8 cellular contexts compared by ENCODE assay signal in genomic region chr10:21526952-21527633, GRCh38. TPM values are rescaled to one million over a fixed set of nuclear protein-coding genes. Genes with fewer than 3 reads are reported as not detected.
DNase-seq lines count a peak whose midpoint lies in the region; ATAC-seq and TF ChIP-seq lines count a peak whose summit lies in the region.

No MANE protein-coding gene starts in this region.

- TF ChIP-seq POLR2A in GM19099 (IDR thresholded peaks at IDR 0.05; ENCODE audit: extremely low read depth, insufficient read length, low read depth) = peak; percentile 52

- H3K27ac ChIP-seq in neural cell (ENCODE audit: low read length) (peak overlapping the region; percentile 67), upper lobe of right lung (peak overlapping the region; percentile 98)

- no peaks in the 10 kb centered on the region for H3K9me3 ChIP-seq in NT2/D1 (ENCODE audit: insufficient read depth, low read length)
- H3K9me3 ChIP-seq in neural cell (ENCODE audit: low read length) = no peaks in the 10 kb centered on the region
- no peaks in the 10 kb centered on the region for H3K9me3 ChIP-seq in upper lobe of right lung

- H3K4me2 ChIP-seq in neural cell (ENCODE audit: low read length) = peak overlapping the region; percentile 96

- H3K36me3 ChIP-seq in NT2/D1 (ENCODE audit: insufficient read depth, insufficient read length, low read length) = no peaks in the 10 kb centered on the region
- H3K36me3 ChIP-seq in neural cell (ENCODE audit: insufficient read depth, low read length) = no peaks in the 10 kb centered on the region
- H3K36me3 ChIP-seq in upper lobe of right lung = no peaks in the 10 kb centered on the region

- H3K9ac ChIP-seq in NT2/D1 (ENCODE audit: insufficient read length, low read depth) (peak overlapping the region; percentile 88), neural cell (ENCODE audit: low read length) (peak overlapping the region; percentile 71)

- no peak overlapping the region for H2AFZ ChIP-seq in neural cell (ENCODE audit: low read depth, low read length)

- no peak for TF ChIP-seq CTCF in neural cell (IDR thresholded peaks at IDR 0.05; ENCODE audit: poor library complexity, severe bottlenecking)
- no peak for TF ChIP-seq CTCF in upper lobe of right lung (IDR thresholded peaks at IDR 0.05)

- DNase-seq in Ammon's horn (ENCODE audit: low spot score) = peak; percentile 77
- DNase-seq in NT2/D1 (ENCODE audit: low read depth, low spot score) = no peak
- peak; percentile 36 for DNase-seq in activated gamma-delta T cell treated with Interleukin-2 at 50 U/mL for 16 hours
- DNase-seq in foreskin melanocyte = peak; percentile 53
- DNase-seq in upper lobe of right lung = peak; percentile 86

- no peaks in the 10 kb centered on the region for H4K20me1 ChIP-seq in neural cell (ENCODE audit: insufficient read depth)

- H3F3A ChIP-seq in neural cell (ENCODE audit: insufficient read depth, low read length, poor library complexity, severe bottlenecking) = peaks cover 3% of the 10 kb centered on the region

- intact Hi-C loops in upper lobe of right lung (cut with DNase I) = no loop called here

- H3K27me3 ChIP-seq in NT2/D1 (ENCODE audit: insufficient read depth, insufficient read length) = no peaks in the 10 kb centered on the region
- peaks cover 21% of the 10 kb centered on the region for H3K27me3 ChIP-seq in neural cell (ENCODE audit: insufficient read depth, low read depth, low read length)
- H3K27me3 ChIP-seq in upper lobe of right lung = no peaks in the 10 kb centered on the region

- no peak for TF ChIP-seq RAD21 in neural cell (conservative IDR thresholded peaks at IDR 0.05)

- no peaks in the 10 kb centered on the region for H3K9me2 ChIP-seq in neural cell (ENCODE audit: insufficient read depth, low read length)

- no peak for TF ChIP-seq EP300 in neural cell (conservative IDR thresholded peaks at IDR 0.05; ENCODE audit: poor library complexity, severe bottlenecking)

- H3K4me3 ChIP-seq in NT2/D1 (ENCODE audit: insufficient read length, low read depth) (peak overlapping the region; percentile 46), neural cell (ENCODE audit: low read length) (peak overlapping the region; percentile 65), upper lobe of right lung (peak overlapping the region; percentile 84)

- peaks cover 79% of the 10 kb centered on the region for H3K79me2 ChIP-seq in neural cell (replicated peaks; ENCODE audit: insufficient read depth, low read length)

- ATAC-seq in upper lobe of right lung (peak; percentile 65), HG02610 (IDR thresholded peaks at IDR 0.05; ENCODE audit: unreplicated experiment) (no peak)

- H3K4me1 ChIP-seq in NT2/D1 (ENCODE audit: insufficient read depth, insufficient read length) = no peaks in the 10 kb centered on the region
- H3K4me1 ChIP-seq in upper lobe of right lung = peaks cover 5% of the 10 kb centered on the region

TF ChIP-seq in neural cell, 6 proteins besides CTCF, POLR2A, EP300 and RAD21:
- no peak for TF ChIP-seq EZH2 (IDR thresholded peaks at IDR 0.05; ENCODE audit: borderline replicate concordance, insufficient read depth, low read length, poor library complexity, severe bottlenecking)
- TF ChIP-seq POLR2AphosphoS5 (IDR thresholded peaks at IDR 0.05) = peak; percentile 9
- no peak for TF ChIP-seq MXI1 (conservative IDR thresholded peaks at IDR 0.05; ENCODE audit: poor library complexity, severe bottlenecking)
- no peak for TF ChIP-seq TAF1 (IDR thresholded peaks at IDR 0.05; ENCODE audit: low read depth)
- TF ChIP-seq SMC3 (conservative IDR thresholded peaks at IDR 0.05; ENCODE audit: poor library complexity) = no peak
- TF ChIP-seq REST (IDR thresholded peaks at IDR 0.05; ENCODE audit: borderline replicate concordance) = no peak

RNA-seq across cellular contexts. Expression of gene SKIDA1, which starts 1.6 kb away (rescaled TPM):
- polyA plus RNA-seq in neural cell = 3.7 and 4.8 TPM in 2 replicates
- polyA minus RNA-seq in neural cell = 27.6 and 31.9 TPM in 2 replicates
- 0.69 TPM for total RNA-seq in upper lobe of right lung

RNA-seq across cellular contexts. Expression of gene MLLT10, which starts 6.9 kb away (rescaled TPM):
- 31.0 and 34.0 TPM in 2 replicates for polyA plus RNA-seq in neural cell
- 69.6 and 78.3 TPM in 2 replicates for polyA minus RNA-seq in neural cell
- 60.6 TPM for total RNA-seq in upper lobe of right lung
